8 cellular contexts compared by ENCODE assay signal in genomic region chr11:65014146-65014960, GRCh38. TPM values are rescaled to one million over a fixed set of nuclear protein-coding genes. Genes with fewer than 3 reads are reported as not detected.
A peak's percentile ranks its signal among the peaks of the same experiment; 100 is the strongest.
DNase-seq lines count a peak whose midpoint lies in the region; ATAC-seq and TF ChIP-seq lines count a peak whose summit lies in the region.

ARL2 (plus strand) TSS chr11:65014160; CDS start chr11:65014208, 48 bp downstream.

- peak within 1 kb of the TSS; percentile 96 for H3K27ac Mint-ChIP-seq in activated B cell treated with CpG ODN at 0.5 μM for 24 hours
- H3K27ac Mint-ChIP-seq in mesothelial cell of epicardium = peak within 1 kb of the TSS; percentile 93

- H4K8ac ChIP-seq in IMR-90 (ENCODE audit: low read depth in 2 of 2, low read length in 2 of 2) = peak within 1 kb of the TSS; percentile 97 to 98

- H4K20me1 ChIP-seq in IMR-90 (ENCODE audit: insufficient read depth, low read length) = no peaks in the 10 kb centered on the region

- TF ChIP-seq POLR2A in IMR-90 (IDR thresholded peaks at IDR 0.05; ENCODE audit: low read depth, low read length) = peak; percentile 51; the same call in 1 of the 2 replicates

- H3K79me1 ChIP-seq in IMR-90 (ENCODE audit: low read depth in 1 of 2, low read length in 2 of 2) = peaks cover 15 to 41% of the 10 kb centered on the region in 2 experiments

- H3K27ac ChIP-seq in IMR-90 (ENCODE audit: insufficient read depth, low read length) = peak within 1 kb of the TSS; percentile 83
- H3K27ac ChIP-seq in duodenal mucosa (ENCODE audit: low read depth, low read length) = peak within 1 kb of the TSS; percentile 99
- H3K27ac ChIP-seq in stomach smooth muscle (ENCODE audit: low read length) = peak within 1 kb of the TSS; percentile 99

- CTCF ChIA-PET in IMR-90 (lab: Yijun Ruan, JAX) = interaction anchor here (0.6 to 1.6 kb wide), 5 partner anchors 10 to 168 kb away, joined by 3 to 5 read pairs (median 3); no protein-coding TSS in a partner anchor
- CTCF ChIA-PET in activated B cell treated with CpG ODN at 0.5 μM for 24 hours (lab: Charles Lee) = interaction anchor here (0.6 to 2.8 kb wide), 20 partner anchors 8 to 376 kb away, joined by 3 to 15 read pairs (median 4); partner anchors contain the start of genes ATG2A, BATF2, CDC42BPG and CDCA5

- H3K27me3 ChIP-seq in IMR-90 (ENCODE audit: control insufficient read depth, insufficient read depth, low read length) (no peaks in the 10 kb centered on the region), duodenal mucosa (ENCODE audit: control insufficient read depth in 1 of 2, insufficient read depth in 2 of 2, low read length in 2 of 2) (no peaks in the 10 kb centered on the region), stomach smooth muscle (ENCODE audit: control insufficient read depth in 1 of 2, insufficient read depth in 2 of 2, low read length in 2 of 2) (no peaks in the 10 kb centered on the region)

- peak within 1 kb of the TSS; percentile 98 for H2AFZ ChIP-seq in IMR-90 (replicated peaks; ENCODE audit: low read length, poor library complexity)

- TF ChIP-seq RAD21 in IMR-90 (IDR thresholded peaks at IDR 0.05; ENCODE audit: low read length) = peak; percentile 63

- peak within 1 kb of the TSS; percentile 85 for H4K5ac ChIP-seq in IMR-90 (ENCODE audit: low read depth, low read length)

- peaks cover 5% of the 10 kb centered on the region; the same call in 1 of the 2 replicates for H3K36me3 ChIP-seq in IMR-90 (ENCODE audit: control insufficient read depth, insufficient read depth, low read length)
- peaks cover 0 to 8% of the 10 kb centered on the region in 2 donors for H3K36me3 ChIP-seq in duodenal mucosa (ENCODE audit: control insufficient read depth in 1 of 2, insufficient read depth in 2 of 2, low read length in 2 of 2)
- H3K36me3 ChIP-seq in stomach smooth muscle (ENCODE audit: control insufficient read depth in 2 of 2, insufficient read depth in 2 of 2, low read length in 2 of 2) = peaks cover 8 to 10% of the 10 kb centered on the region in 2 donors

- in situ Hi-C loops in IMR-90 (cut with MboI; ENCODE audit: low sequenced_read_pairs) = no loop called here

- H3K4me3 Mint-ChIP-seq in activated B cell treated with CpG ODN at 0.5 μM for 24 hours (peak within 1 kb of the TSS; percentile 90), mesothelial cell of epicardium (peak within 1 kb of the TSS; percentile 79)

- dilution Hi-C loops in IMR-90 (cut with HindIII; ENCODE audit: low sequenced_read_pairs, unreplicated experiment) = no loop called here

- peak within 1 kb of the TSS; percentile 86 for H3K4ac ChIP-seq in IMR-90 (ENCODE audit: low read depth, low read length)

- peak within 1 kb of the TSS; percentile 82 for H3K56ac ChIP-seq in IMR-90 (ENCODE audit: extremely low read depth, insufficient read depth, low read length)

- intact Hi-C loops in IMR-90 (cut with micrococcal nuclease) (loop anchor here (1.0 to 2.0 kb wide), 2 partner anchors 166 to 228 kb away; no protein-coding TSS in a partner anchor), activated B cell treated with CpG ODN at 0.5 μM for 24 hours (cut with micrococcal nuclease) (loop anchor here (1.0 to 5.0 kb wide), 13 partner anchors 13 to 318 kb away; partner anchors contain the start of genes CDCA5, DPF2, EHD1 and MAJIN)

- H3K9me1 ChIP-seq in IMR-90 (ENCODE audit: insufficient read depth, low read length) = peaks cover 17% of the 10 kb centered on the region

- H2AK9ac ChIP-seq in IMR-90 (replicated peaks; ENCODE audit: low read depth, low read length, poor library complexity) = peak within 1 kb of the TSS; percentile 98

- H3K14ac ChIP-seq in IMR-90 (replicated peaks; ENCODE audit: low read depth, low read length) = peak within 1 kb of the TSS; percentile 94

- peaks cover 26% of the 10 kb centered on the region for H3K4me1 Mint-ChIP-seq in activated B cell treated with CpG ODN at 0.5 μM for 24 hours
- H3K4me1 Mint-ChIP-seq in mesothelial cell of epicardium = peaks cover 11% of the 10 kb centered on the region

- H3K9me3 ChIP-seq in IMR-90 (ENCODE audit: control insufficient read depth, insufficient read depth, low read length) (no peaks in the 10 kb centered on the region), duodenal mucosa (ENCODE audit: control insufficient read depth in 1 of 2, low read length in 2 of 2) (no peaks in the 10 kb centered on the region), stomach smooth muscle (ENCODE audit: control insufficient read depth in 2 of 2, low read length in 2 of 2) (no peaks in the 10 kb centered on the region)

- H3K4me1 ChIP-seq in IMR-90 (ENCODE audit: control insufficient read depth, insufficient read depth, low read length) (peaks cover 5% of the 10 kb centered on the region), duodenal mucosa (ENCODE audit: control insufficient read depth in 1 of 2, insufficient read depth in 2 of 2, low read length in 2 of 2) (peaks cover 10 to 20% of the 10 kb centered on the region in 2 donors), stomach smooth muscle (ENCODE audit: control insufficient read depth, insufficient read depth, low read length) (peaks cover 15% of the 10 kb centered on the region)

- no TSS peak for BruUV-seq in IMR-90 (replicated peaks; lab: Mats Ljungman, UMichigan)

- H3K9ac ChIP-seq in IMR-90 (ENCODE audit: low read depth, low read length) = peak within 1 kb of the TSS; percentile 74
- H3K9ac ChIP-seq in duodenal mucosa (ENCODE audit: low read depth in 1 of 2, low read length in 2 of 2) = peak within 1 kb of the TSS; percentile 98
- peak within 1 kb of the TSS; percentile 99 for H3K9ac ChIP-seq in stomach smooth muscle (ENCODE audit: low read length in 2 of 2)

- H3K18ac ChIP-seq in IMR-90 (ENCODE audit: low read depth, low read length) = peak within 1 kb of the TSS; percentile 46

- peak within 1 kb of the TSS; percentile 87 for H2BK120ac ChIP-seq in IMR-90 (ENCODE audit: low read depth, low read length)

- H3K36me3 Mint-ChIP-seq in activated B cell treated with CpG ODN at 0.5 μM for 24 hours (ENCODE audit: low read depth) = peaks cover 20% of the 10 kb centered on the region
- H3K36me3 Mint-ChIP-seq in mesothelial cell of epicardium = peaks cover 15% of the 10 kb centered on the region

- peak within 1 kb of the TSS; percentile 81 for H2BK5ac ChIP-seq in IMR-90 (ENCODE audit: low read depth, low read length, poor library complexity, severe bottlenecking)

- DNase-seq in DMS 273 (lab: John Stamatoyannopoulos, UW; ENCODE audit: unreplicated experiment) = peak; percentile 63
- no peak for DNase-seq in DMS 273 treated with DMSO at 0.1 percent for 48 hours (lab: John Stamatoyannopoulos, UW)
- no peak for DNase-seq in IMR-90
- DNase-seq in activated B cell treated with CpG ODN at 0.5 μM for 24 hours = peak; percentile 89
- peak in 1 of 2 experiments; percentile 91 for DNase-seq in mesothelial cell of epicardium (ENCODE audit: low spot score in 2 of 2, unreplicated experiment in 2 of 2)

- WGBS in IMR-90 (ENCODE audit: extremely low coverage in 2 of 2, insufficient read length in 1 of 2), 2 experiments = 1% methylated on average over 43 of the region's 82 CpGs; no CpG with 5 or more reads in 1 of the 2 experiments

- peak within 1 kb of the TSS; percentile 99 for H2AK5ac ChIP-seq in IMR-90 (ENCODE audit: low read depth, low read length)

- no peaks in the 10 kb centered on the region for H3K27me3 Mint-ChIP-seq in activated B cell treated with CpG ODN at 0.5 μM for 24 hours
- H3K27me3 Mint-ChIP-seq in mesothelial cell of epicardium (ENCODE audit: low read depth) = no peaks in the 10 kb centered on the region

- peak; percentile 45 for ATAC-seq in GM21526 (IDR thresholded peaks at IDR 0.05; ENCODE audit: low FRiP score, unreplicated experiment)
- ATAC-seq in IMR-90 (ENCODE audit: low read depth) = peak; percentile 76
- ATAC-seq in activated B cell treated with CpG ODN at 0.5 μM for 24 hours (ENCODE audit: low read depth) = peak; percentile 62

- peak within 1 kb of the TSS; percentile 77 for H3K23ac ChIP-seq in IMR-90 (ENCODE audit: low read depth, low read length)

- H3K4me3 ChIP-seq in IMR-90 (ENCODE audit: insufficient read depth, low read depth, low read length) (peak within 1 kb of the TSS; percentile 57), duodenal mucosa (ENCODE audit: low read depth in 1 of 2, low read length in 2 of 2) (peak within 1 kb of the TSS; percentile 92 to 97), stomach smooth muscle (ENCODE audit: low read length in 2 of 2) (peak within 1 kb of the TSS; percentile 92 to 95)

- H3K4me2 ChIP-seq in IMR-90 (ENCODE audit: low read depth, low read length) = peak within 1 kb of the TSS; percentile 71

- TF ChIP-seq CTCF in IMR-90 (conservative IDR thresholded peaks at IDR 0.05; ENCODE audit: low read depth, low read length) (peak; percentile 83), activated B cell treated with CpG ODN at 0.5 μM for 24 hours (IDR thresholded peaks at IDR 0.05) (peak; percentile 54), mesothelial cell of epicardium (IDR thresholded peaks at IDR 0.05; ENCODE audit: unreplicated experiment) (peak; percentile 68)

- POLR2A ChIA-PET in IMR-90 (lab: Charles Lee; ENCODE audit: unreplicated experiment) (interaction anchor here (0.5 to 0.6 kb wide), 2 partner anchors 126 to 1452 kb away, joined by 3 to 4 read pairs; no protein-coding TSS in a partner anchor), activated B cell treated with CpG ODN at 0.5 μM for 24 hours (lab: Charles Lee) (interaction anchor here (0.6 to 2.4 kb wide), 23 partner anchors 13 to 601 kb away, joined by 3 to 13 read pairs (median 5); partner anchors contain the start of genes ATG2A, BATF2, PCNX3 and PPP2R5B)

- H2BK15ac ChIP-seq in IMR-90 (ENCODE audit: low read depth, low read length) = peak within 1 kb of the TSS; percentile 66; the same call in 2 of the 3 replicates

- H3K9me3 Mint-ChIP-seq in activated B cell treated with CpG ODN at 0.5 μM for 24 hours = no peaks in the 10 kb centered on the region
- no peaks in the 10 kb centered on the region for H3K9me3 Mint-ChIP-seq in mesothelial cell of epicardium

- peak within 1 kb of the TSS; percentile 91 for H4K91ac ChIP-seq in IMR-90 (ENCODE audit: insufficient read depth, low read depth, low read length)

- no peak within 1 kb of the TSS for H2BK20ac ChIP-seq in IMR-90 (ENCODE audit: low read depth, low read length)

TF ChIP-seq in IMR-90, 13 proteins besides CTCF, POLR2A, EP300 and RAD21 (continues in another document):
- TF ChIP-seq MAZ (IDR thresholded peaks at IDR 0.05; ENCODE audit: borderline replicate concordance, low read depth, low read length) = peak; percentile 21; the same call in 1 of the 2 replicates

RNA-seq across cellular contexts. Expression of gene ARL2, which starts in this region (rescaled TPM):
- 46.4 and 48.9 TPM in 2 replicates for total RNA-seq in IMR-90 (2012; rRNA removed)
- 152 and 168 TPM in 2 replicates for polyA plus RNA-seq in IMR-90 (2012; rRNA removed)
- polyA plus RNA-seq in IMR-90 (2012; cell fraction: cytosol; rRNA removed) = 75.2 and 195 TPM in 2 replicates
- 54.5 and 73.7 TPM in 2 replicates for polyA plus RNA-seq in IMR-90 (2012; cell fraction: nucleus; rRNA removed; ENCODE audit: low replicate concordance)
- total RNA-seq in activated B cell treated with CpG ODN at 0.5 μM for 24 hours = 65.6 and 79.4 TPM in 2 replicates
- 79.9 to 87.3 TPM (median 84.4 TPM) in 3 replicates for total RNA-seq in mesothelial cell of epicardium

Comparison
In these comparisons a context has a peak if more than half of its experiments do, and no peak if none do; other contexts are left out.
1. DNase-seq: peak in DMS 273 (single experiment) and activated B cell treated with CpG ODN at 0.5 μM for 24 hours (single experiment); none in DMS 273 treated with DMSO at 0.1 percent for 48 hours (single experiment) and IMR-90 (single experiment).
2. Peak in every context shown above with its lines, with median percentiles within 50 percentile points of each other: ATAC-seq, H3K27ac ChIP-seq, H3K4me3 ChIP-seq, H3K9ac ChIP-seq and CTCF ChIP-seq.